In the genomic region with DNA sequence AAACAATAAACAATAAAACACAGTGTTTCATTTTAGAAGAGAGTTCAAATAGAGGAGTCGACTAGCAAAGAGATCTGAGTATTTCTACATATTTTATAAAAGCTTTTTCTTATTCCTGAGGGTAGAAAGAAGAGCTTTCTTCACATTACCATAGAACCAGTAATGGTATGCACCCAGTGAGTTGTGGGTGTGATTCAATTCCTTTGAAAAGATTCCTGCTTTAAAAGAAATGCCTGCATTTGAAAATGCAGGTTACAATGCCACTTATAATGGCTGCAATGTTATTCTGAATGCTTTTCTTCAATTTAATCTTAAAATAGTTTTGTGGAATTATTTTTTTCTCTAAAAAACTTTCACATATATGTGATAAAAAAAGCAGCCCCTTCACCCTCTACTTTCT, we compare ENCODE assay signal across 20 cellular contexts.
DNase-seq lines count a peak whose midpoint lies in the region; ATAC-seq, FAIRE-seq and TF ChIP-seq lines count a peak whose summit lies in the region.
"Had no signal": no experiment of that assay in that cellular context is flagged by ENCODE, and none has a peak within 500 bp of the region (broad histone marks: within the 10 kb centered on the region; RNA-seq: fewer than 3 reads in every experiment).

No MANE protein-coding gene starts in this region.

- no peak for TF ChIP-seq POLR2A in H1 (IDR thresholded peaks at IDR 0.05; ENCODE audit: control extremely low read depth in 1 of 2, low read depth in 2 of 2, low read length in 2 of 2)

- H3K79me2 ChIP-seq in H1 (ENCODE audit: control insufficient read depth in 1 of 2, insufficient read depth in 2 of 2, low read length in 2 of 2) (no peaks in the 10 kb centered on the region), mesendoderm (ENCODE audit: control insufficient read depth, insufficient read depth, low read length) (no peaks in the 10 kb centered on the region)

- H3K36me3 ChIP-seq in HUES48 (ENCODE audit: control insufficient read depth, insufficient read depth, low read length): no peaks in the 10 kb centered on the region
- H3K36me3 ChIP-seq in H1 (ENCODE audit: control insufficient read depth in 2 of 4, insufficient read depth in 4 of 4, low read length in 3 of 4): peaks cover 0 to 4% (median 0%) of the 10 kb centered on the region in 4 experiments; a peak in 1 of 8 replicates
- H3K36me3 ChIP-seq in mesendoderm (ENCODE audit: control insufficient read depth, insufficient read depth, low read length): no peaks in the 10 kb centered on the region
- H3K36me3 ChIP-seq: BE2C had no signal

- H3K56ac ChIP-seq in H1 (replicated peaks; ENCODE audit: insufficient read length, low read depth, low read length) (no peak overlapping the region), mesendoderm (ENCODE audit: low read length) (no peak overlapping the region)

- TF ChIP-seq CTCF in H1 (IDR thresholded peaks at IDR 0.05; ENCODE audit: control extremely low read depth in 1 of 3, insufficient read depth in 1 of 3, low read depth in 1 of 3, low read length in 3 of 3) (no peak), omental fat pad (IDR thresholded peaks at IDR 0.05) (no peak)

- H2BK20ac ChIP-seq in H1 (ENCODE audit: low read length): no peak overlapping the region

- H3K4me1 ChIP-seq in HUES48 (ENCODE audit: control insufficient read depth, insufficient read depth, low read length): peaks cover 45% of the 10 kb centered on the region
- peaks cover 3 to 28% (median 9%) of the 10 kb centered on the region in 4 experiments; a peak in 5 of 7 replicates for H3K4me1 ChIP-seq in H1 (replicated peaks in 1 of 4; ENCODE audit: control insufficient read depth in 3 of 4, insufficient read depth in 4 of 4, low read length in 3 of 4)
- H3K4me1 ChIP-seq in mesendoderm (ENCODE audit: control insufficient read depth, low read depth, low read length): peaks cover 4% of the 10 kb centered on the region
- H3K4me1 ChIP-seq: BE2C, Caco-2 had no signal

- H2BK15ac ChIP-seq in H1 (ENCODE audit: low read length): no peak overlapping the region
- H2BK15ac ChIP-seq in mesendoderm (replicated peaks; ENCODE audit: low read depth): no peak overlapping the region

- H3K9me3 ChIP-seq in HUES48 (ENCODE audit: control insufficient read depth, insufficient read depth, low read length): peaks cover 17% of the 10 kb centered on the region
- H3K9me3 ChIP-seq in H1 (ENCODE audit: insufficient read depth in 2 of 2, low read depth in 1 of 2, low read length in 1 of 2): peaks cover 7 to 13% of the 10 kb centered on the region in 2 experiments
- H3K9me3 ChIP-seq: BE2C had no signal

- H3K14ac ChIP-seq in H1 (ENCODE audit: insufficient read length): no peak overlapping the region

- H3K27me3 ChIP-seq in HUES48 (ENCODE audit: control insufficient read depth, insufficient read depth, low read length) (no peaks in the 10 kb centered on the region), H1 (replicated peaks in 1 of 4; ENCODE audit: control insufficient read depth in 3 of 4, extremely low read depth in 1 of 4, insufficient read depth in 3 of 4, low read length in 3 of 4) (no peaks in the 10 kb centered on the region), mesendoderm (ENCODE audit: insufficient read depth, low read length, poor library complexity) (no peaks in the 10 kb centered on the region)
- H3K27me3 ChIP-seq: BE2C had no signal

- FAIRE-seq in H1 (lab: Jason Lieb, UNC): peak; percentile 39
- FAIRE-seq: A204.1, D721Med, GM12892, GM18507 had no signal

- no peak for TF ChIP-seq RAD21 in H1 (IDR thresholded peaks at IDR 0.05 in 1 of 2, conservative IDR thresholded peaks at IDR 0.05 in 1 of 2; ENCODE audit: low read depth in 2 of 2, low read length in 2 of 2)

- 0% methylated on average over 1 of the region's 1 CpG; no CpG with 5 or more reads in 1 of the 2 experiments for WGBS in H1 (ENCODE audit: extremely low coverage in 1 of 2, insufficient coverage in 1 of 2, insufficient read length in 1 of 2, insufficient replicate concordance in 2 of 2, low coverage in 1 of 2, low lambda C conversion rate in 2 of 2, missing lambda C conversion rate in 1 of 2), 2 experiments
- WGBS in mesendoderm (ENCODE audit: extremely low coverage, insufficient coverage, low lambda C conversion rate): no CpG with 5 or more reads among the region's 1 CpG

- H2AK5ac ChIP-seq in H1 (ENCODE audit: low read depth, low read length) (no peak overlapping the region), mesendoderm (ENCODE audit: low read length) (no peak overlapping the region)

- no peak for DNase-seq in H1 (ENCODE audit: low read depth in 1 of 2, low spot score in 2 of 2)
- peak; percentile 66 for DNase-seq in mesendoderm
- no peak for DNase-seq in omental fat pad (ENCODE audit: low spot score)
- no peak for DNase-seq in C1 segment of cervical spinal cord (lab: John Stamatoyannopoulos, UW)
- DNase-seq in RKO (ENCODE audit: low spot score): no peak
- DNase-seq: ACHN; BE2C; Caco-2; CD4-positive, alpha-beta T cell; GDM1; HCEC 1CT; KG1 had no signal

- H3K9ac ChIP-seq in HUES48 (ENCODE audit: low read depth, low read length): no peak overlapping the region
- no peak overlapping the region for H3K9ac ChIP-seq in H1 (replicated peaks in 1 of 4; ENCODE audit: extremely low read depth in 1 of 4, low read depth in 3 of 4, low read length in 3 of 4)
- H3K9ac ChIP-seq in mesendoderm (ENCODE audit: low read length): no peak overlapping the region

- no peak for TF ChIP-seq EP300 in H1 (IDR thresholded peaks at IDR 0.05; ENCODE audit: borderline replicate concordance in 1 of 2, low read depth in 2 of 2, low read length in 2 of 2)

- H3K23ac ChIP-seq in H1 (ENCODE audit: insufficient read length): no peak overlapping the region
- H3K23ac ChIP-seq in mesendoderm (ENCODE audit: low read length): no peak overlapping the region

- no peaks in the 10 kb centered on the region for H3K23me2 ChIP-seq in H1 (ENCODE audit: low read depth, low read length)

- CTCF ChIA-PET in H1 (lab: Charles Lee; ENCODE audit: partially characterized antibody): interaction anchor here (0.7 to 1.1 kb wide), 2 partner anchors 75 to 100 kb away, joined by 3 to 4 read pairs; no protein-coding TSS in a partner anchor

- H4K5ac ChIP-seq in H1 (ENCODE audit: insufficient read length, low read depth, low read length): peak overlapping the region; percentile 99
- no peak overlapping the region for H4K5ac ChIP-seq in mesendoderm (ENCODE audit: low read length)

- POLR2A ChIA-PET in H1 (lab: Charles Lee; ENCODE audit: partially characterized antibody): interaction anchor here (0.9 to 1.7 kb wide), 5 partner anchors 9 to 142 kb away, joined by 3 to 8 read pairs (median 4); no protein-coding TSS in a partner anchor

- no peaks in the 10 kb centered on the region for H3K79me1 ChIP-seq in H1 (ENCODE audit: low read depth, low read length)
- no peaks in the 10 kb centered on the region for H3K79me1 ChIP-seq in mesendoderm (ENCODE audit: low read length)

- peak overlapping the region; percentile 95 for H3K27ac ChIP-seq in HUES48 (ENCODE audit: low read depth, low read length)
- no peak overlapping the region for H3K27ac ChIP-seq in H1 (ENCODE audit: low read depth, low read length)
- H3K27ac ChIP-seq in mesendoderm (ENCODE audit: low read depth, low read length): no peak overlapping the region
- H3K27ac ChIP-seq: C4-2B, HL-60 had no signal

- H3K4me3 ChIP-seq in HUES48 (ENCODE audit: low read depth, low read length): peak overlapping the region; percentile 44
- H3K4me3 ChIP-seq in H1 (ENCODE audit: extremely low read depth in 1 of 4, insufficient read depth in 2 of 4, low read depth in 3 of 4, low read length in 4 of 4): peak overlapping the region in 1 of 4 experiments; percentile 50; a peak in 1 of 8 replicates
- H3K4me3 ChIP-seq in mesendoderm (ENCODE audit: low read length): no peak overlapping the region

- peak overlapping the region; percentile 56; the same call in 1 of the 2 replicates for H3K18ac ChIP-seq in H1 (ENCODE audit: extremely low read depth, low read length)
- no peak overlapping the region for H3K18ac ChIP-seq in mesendoderm (ENCODE audit: low read length)

- H2BK5ac ChIP-seq in H1 (ENCODE audit: low read depth, low read length) (no peak overlapping the region), mesendoderm (ENCODE audit: low read length) (no peak overlapping the region)

- H4K20me1 ChIP-seq in H1 (replicated peaks in 1 of 2; ENCODE audit: control insufficient read depth in 1 of 2, insufficient read depth in 2 of 2, low read length in 2 of 2): no peaks in the 10 kb centered on the region

- H2BK12ac ChIP-seq in H1 (ENCODE audit: low read depth, low read length): no peak overlapping the region

- H3K4ac ChIP-seq in H1 (replicated peaks; ENCODE audit: insufficient read length, low read depth, low read length): no peak overlapping the region
- H3K4ac ChIP-seq in mesendoderm (ENCODE audit: low read depth, low read length): no peak overlapping the region

- no peak overlapping the region for H2AFZ ChIP-seq in H1 (ENCODE audit: low read length)

- H4K91ac ChIP-seq in H1 (replicated peaks; ENCODE audit: insufficient read length, low read length): no peak overlapping the region

- H4K8ac ChIP-seq in H1 (ENCODE audit: extremely low read depth, insufficient read depth, low read length): no peak overlapping the region
- H4K8ac ChIP-seq in mesendoderm (ENCODE audit: low read depth, low read length): no peak overlapping the region

- ATAC-seq in omental fat pad (ENCODE audit: low FRiP score) (no peak), GM21515 (IDR thresholded peaks at IDR 0.05; ENCODE audit: unreplicated experiment) (no peak)

- peak overlapping the region; percentile 36 to 43; a peak in 2 of 4 replicates for H3K4me2 ChIP-seq in H1 (ENCODE audit: insufficient read depth in 1 of 2, low read depth in 2 of 2, low read length in 2 of 2)
- no peak overlapping the region for H3K4me2 ChIP-seq in mesendoderm (ENCODE audit: low read length)

- no peak overlapping the region for H2BK120ac ChIP-seq in H1 (replicated peaks; ENCODE audit: low read depth, low read length)
- no peak overlapping the region for H2BK120ac ChIP-seq in mesendoderm (ENCODE audit: low read depth, low read length)

TF ChIP-seq in H1, 55 proteins besides CTCF, POLR2A, EP300 and RAD21 (continues in another document):
- no peak for TF ChIP-seq TEAD4 (IDR thresholded peaks at IDR 0.05; ENCODE audit: low read depth, low read length)
